In the genomic region with DNA sequence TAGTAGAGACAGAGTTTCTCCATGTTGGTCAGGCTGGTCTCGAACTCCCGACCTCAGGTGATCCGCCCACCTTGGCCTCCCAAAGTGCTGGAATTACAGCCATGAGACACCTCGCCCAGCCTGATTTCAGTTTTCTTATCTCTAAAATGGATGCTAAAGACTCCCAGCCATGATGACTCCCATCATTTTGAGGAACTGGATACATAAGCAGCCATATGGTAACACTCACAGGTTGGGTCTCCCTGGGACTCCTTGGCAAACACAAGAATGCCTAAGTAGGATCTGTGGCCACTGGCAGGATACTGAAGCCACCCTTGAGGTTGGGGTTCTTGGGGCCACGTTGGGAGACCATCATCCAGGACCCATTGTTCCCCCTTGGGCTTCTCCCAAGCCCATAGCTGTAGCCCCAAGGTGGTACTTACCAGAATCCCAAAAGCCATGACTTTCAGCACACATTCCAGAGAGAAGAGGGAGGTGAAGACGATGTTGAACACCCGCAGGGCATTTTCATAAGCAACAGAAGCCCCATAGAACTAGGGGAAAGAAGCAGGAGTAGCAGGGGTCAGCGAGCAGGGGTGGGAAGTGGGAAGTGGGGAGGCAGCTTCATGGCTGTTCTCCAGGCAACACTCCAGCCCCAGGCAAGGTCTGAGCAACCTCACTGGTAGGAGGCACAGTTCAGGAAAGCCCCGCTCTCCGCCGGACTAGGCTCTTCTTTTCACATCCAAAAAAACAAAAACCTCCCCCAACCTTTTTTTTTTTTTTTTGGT, we compare ENCODE assay signal across 18 cellular contexts.
"Had no signal": no experiment of that assay in that cellular context is flagged by ENCODE, and none has a peak within 500 bp of the region (broad histone marks: within the 10 kb centered on the region; RNA-seq: fewer than 3 reads in every experiment).

No MANE protein-coding gene starts in this region.

- H3K27ac ChIP-seq: RWPE1 had no signal

- DNase-seq: Karpas-422, KG1, MM.1S, NCI-H1092 treated with DMSO at 0.1 percent for 48 hours, NCI-H1436, NCI-H187, NCI-H2029 treated with DMSO at 0.1 percent for 48 hours, NCI-H2107, NCI-H226, NCI-H446, NCI-H510A, NCI-H524 treated with DMSO at 0.1 percent for 48 hours, NCI-H69, NCI-H774, SHP77, T-helper 1 cell had no signal

- FAIRE-seq: RCC 7860 had no signal
